In the genomic region with DNA sequence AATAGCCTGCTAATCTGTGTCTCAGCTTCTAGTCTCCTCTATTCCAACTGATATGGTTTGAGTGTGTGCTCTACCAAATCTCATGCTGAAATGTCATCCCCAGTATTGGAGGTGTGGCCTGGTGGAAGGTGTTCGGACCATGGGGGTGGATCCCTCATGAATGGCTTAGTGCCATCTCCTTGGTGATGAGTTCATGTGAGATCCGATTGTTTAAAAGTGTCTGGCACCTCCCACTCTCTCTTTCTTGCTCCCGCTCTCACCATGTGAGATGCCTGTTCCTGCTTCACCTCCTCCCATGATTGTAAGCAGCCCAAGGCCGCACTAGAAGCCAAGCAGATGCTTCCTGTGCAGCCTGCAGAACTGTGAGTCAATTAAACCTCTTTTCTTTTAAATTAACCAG, we compare ENCODE assay signal across 20 cellular contexts.
"Had no signal": no experiment of that assay in that cellular context is flagged by ENCODE, and none has a peak within 500 bp of the region (broad histone marks: within the 10 kb centered on the region; RNA-seq: fewer than 3 reads in every experiment).

No MANE protein-coding gene starts in this region.

- H3K27ac ChIP-seq: colonic mucosa, esophagus squamous epithelium, gastrocnemius medialis, heart right ventricle, left lung, lower lobe of right lung had no signal

- H3K9me3 Mint-ChIP-seq: dendritic cell treated with granulocyte-macrophage colony-stimulating factor and Interleukin-4, amounts not matched to agents 40 ng/mL and 50 ng/mL, for 4 days had no signal

- DNase-seq: colonic mucosa; cortex of kidney; effector CD8-positive, alpha-beta T cell; effector memory CD8-positive, alpha-beta T cell; esophagus squamous epithelium; foreskin fibroblast; foreskin melanocyte; gastrocnemius medialis; glutamatergic neuron; head of caudate nucleus; heart right ventricle; hippocampal formation; left cardiac atrium; left lung; left ventricle myocardium superior; lower lobe of right lung; mesenchymal stem cell; midbrain; naive thymus-derived CD4-positive, alpha-beta T cell had no signal

- H3K4me1 ChIP-seq: colonic mucosa, esophagus squamous epithelium, gastrocnemius medialis, heart right ventricle, left lung, lower lobe of right lung had no signal

- H3K4me3 ChIP-seq: colonic mucosa, esophagus squamous epithelium, gastrocnemius medialis, heart right ventricle, left lung, lower lobe of right lung had no signal

- H3K9me3 ChIP-seq: colonic mucosa, esophagus squamous epithelium, gastrocnemius medialis, heart right ventricle, left lung, lower lobe of right lung had no signal

- H3K27me3 Mint-ChIP-seq: dendritic cell treated with granulocyte-macrophage colony-stimulating factor and Interleukin-4, amounts not matched to agents 40 ng/mL and 50 ng/mL, for 4 days had no signal

- H3K4me3 Mint-ChIP-seq: dendritic cell treated with granulocyte-macrophage colony-stimulating factor and Interleukin-4, amounts not matched to agents 40 ng/mL and 50 ng/mL, for 4 days; effector memory CD8-positive, alpha-beta T cell; naive thymus-derived CD4-positive, alpha-beta T cell had no signal

- H3K4me1 Mint-ChIP-seq: naive thymus-derived CD4-positive, alpha-beta T cell had no signal

- H3K36me3 Mint-ChIP-seq: naive thymus-derived CD4-positive, alpha-beta T cell had no signal

- H3K27ac Mint-ChIP-seq: dendritic cell treated with granulocyte-macrophage colony-stimulating factor and Interleukin-4, amounts not matched to agents 40 ng/mL and 50 ng/mL, for 4 days; effector memory CD8-positive, alpha-beta T cell; naive thymus-derived CD4-positive, alpha-beta T cell had no signal

- H3K36me3 ChIP-seq: colonic mucosa, esophagus squamous epithelium, gastrocnemius medialis, heart right ventricle, left lung, lower lobe of right lung had no signal

- ATAC-seq: effector memory CD8-positive, alpha-beta T cell; gastrocnemius medialis; heart right ventricle; left cardiac atrium; left lung; left ventricle myocardium superior; lower lobe of right lung; naive thymus-derived CD4-positive, alpha-beta T cell had no signal

- H3K27me3 ChIP-seq: colonic mucosa, esophagus squamous epithelium, gastrocnemius medialis, left lung had no signal
